In genomic region chr18:77133051-77133919, GRCh38 we compare ENCODE assay signal across 8 cellular contexts. TPM values are rescaled to one million over a fixed set of nuclear protein-coding genes. Genes with fewer than 3 reads are reported as not detected.
DNase-seq lines count a peak whose midpoint lies in the region; ATAC-seq and TF ChIP-seq lines count a peak whose summit lies in the region.

No MANE protein-coding gene starts in this region.

- no peaks in the 10 kb centered on the region for H3K27me3 Mint-ChIP-seq in natural killer cell treated with Interleukin-12 subunit alpha and Interleukin-12 subunit beta and Interleukin-15 and Interleukin-18, amount 100 ng/mL, for 72 hours

- DNase-seq in epithelial cell of prostate (ENCODE audit: low read depth, low spot score) (no peak), 8988T (no peak), NCI-H82 treated with DMSO at 0.1 percent for 48 hours (lab: John Stamatoyannopoulos, UW; ENCODE audit: unreplicated experiment) (no peak), cerebellar cortex (ENCODE audit: low spot score) (no peak)
- DNase-seq in natural killer cell treated with Interleukin-12 subunit alpha and Interleukin-12 subunit beta and Interleukin-15 and Interleukin-18, amount 100 ng/mL, for 72 hours (ENCODE audit: low spot score), result no peak
- DNase-seq in stimulated activated naive CD4-positive, alpha-beta T cell treated with Interleukin-2 at 50 U/mL for 16 hours (lab: John Stamatoyannopoulos, UW), result no peak

- H4K20me1 ChIP-seq in OCI-LY3 (ENCODE audit: insufficient read depth, low read length), result peaks cover 9% of the 10 kb centered on the region; the same call in 1 of the 2 replicates

- H3K9ac ChIP-seq in OCI-LY3 (ENCODE audit: low read length), result peak overlapping the region; percentile 91

- H3K27ac Mint-ChIP-seq in natural killer cell treated with Interleukin-12 subunit alpha and Interleukin-12 subunit beta and Interleukin-15 and Interleukin-18, amount 100 ng/mL, for 72 hours, result peak overlapping the region; percentile 65 to 80

- H3K4me3 Mint-ChIP-seq in natural killer cell treated with Interleukin-12 subunit alpha and Interleukin-12 subunit beta and Interleukin-15 and Interleukin-18, amount 100 ng/mL, for 72 hours, result peak overlapping the region; percentile 88

- no peaks in the 10 kb centered on the region for H3K9me3 Mint-ChIP-seq in natural killer cell treated with Interleukin-12 subunit alpha and Interleukin-12 subunit beta and Interleukin-15 and Interleukin-18, amount 100 ng/mL, for 72 hours

- H3K36me3 Mint-ChIP-seq in natural killer cell treated with Interleukin-12 subunit alpha and Interleukin-12 subunit beta and Interleukin-15 and Interleukin-18, amount 100 ng/mL, for 72 hours, result peaks cover 10% of the 10 kb centered on the region

- no peaks in the 10 kb centered on the region for H3K9me3 ChIP-seq in OCI-LY3 (ENCODE audit: insufficient read depth, low read length)

- H2AFZ ChIP-seq in OCI-LY3 (ENCODE audit: low read depth, low read length), result peak overlapping the region; percentile 62

- H3K79me2 ChIP-seq in OCI-LY3 (ENCODE audit: low read length), result peaks cover 36% of the 10 kb centered on the region

- peak; percentile 3 for ATAC-seq in GM19455 (IDR thresholded peaks at IDR 0.05; ENCODE audit: unreplicated experiment)
- no peak for ATAC-seq in natural killer cell treated with Interleukin-12 subunit alpha and Interleukin-12 subunit beta and Interleukin-15 and Interleukin-18, amount 100 ng/mL, for 72 hours

- H3K4me2 ChIP-seq in OCI-LY3 (ENCODE audit: low read length), result peak overlapping the region; percentile 81

- H3K27me3 ChIP-seq in OCI-LY3 (ENCODE audit: low read depth, low read length), result peaks cover 11% of the 10 kb centered on the region; the same call in 1 of the 2 replicates

- H3K27ac ChIP-seq in OCI-LY3 (ENCODE audit: low read length) (no peak overlapping the region), epithelial cell of prostate (peak overlapping the region; percentile 49)

- peaks cover 18% of the 10 kb centered on the region for H3K36me3 ChIP-seq in OCI-LY3 (replicated peaks; ENCODE audit: low read depth, low read length)

- H3K4me3 ChIP-seq in OCI-LY3 (ENCODE audit: low read length), result peak overlapping the region; percentile 81

- peaks cover 18% of the 10 kb centered on the region for H3K4me1 ChIP-seq in OCI-LY3 (ENCODE audit: low read length)

- peaks cover 63 to 64% of the 10 kb centered on the region in 2 donors for H3K4me1 Mint-ChIP-seq in natural killer cell treated with Interleukin-12 subunit alpha and Interleukin-12 subunit beta and Interleukin-15 and Interleukin-18, amount 100 ng/mL, for 72 hours (ENCODE audit: low read depth in 2 of 2)

- no peak for TF ChIP-seq CTCF in OCI-LY3 (IDR thresholded peaks at IDR 0.05; ENCODE audit: low read depth, low read length)

RNA-seq across cellular contexts. Expression of gene MBP, which starts 0.7 kb away (rescaled TPM):
- 10 to 100 TPM; 62.5 to 77.6 TPM for total RNA-seq in natural killer cell treated with Interleukin-12 subunit alpha and Interleukin-12 subunit beta and Interleukin-15 and Interleukin-18, amount 100 ng/mL, for 72 hours
